In genomic region chr5:172564187-172564586, GRCh38 we compare ENCODE assay signal across 1 cellular context.
TF ChIP-seq lines count a peak whose summit lies in the region.

No MANE protein-coding gene starts in this region.

TF ChIP-seq in HepG2, 621 proteins besides CTCF, POLR2A, EP300 and RAD21 (continued from another document and continues in another):
- TF ChIP-seq, protein P1, sequence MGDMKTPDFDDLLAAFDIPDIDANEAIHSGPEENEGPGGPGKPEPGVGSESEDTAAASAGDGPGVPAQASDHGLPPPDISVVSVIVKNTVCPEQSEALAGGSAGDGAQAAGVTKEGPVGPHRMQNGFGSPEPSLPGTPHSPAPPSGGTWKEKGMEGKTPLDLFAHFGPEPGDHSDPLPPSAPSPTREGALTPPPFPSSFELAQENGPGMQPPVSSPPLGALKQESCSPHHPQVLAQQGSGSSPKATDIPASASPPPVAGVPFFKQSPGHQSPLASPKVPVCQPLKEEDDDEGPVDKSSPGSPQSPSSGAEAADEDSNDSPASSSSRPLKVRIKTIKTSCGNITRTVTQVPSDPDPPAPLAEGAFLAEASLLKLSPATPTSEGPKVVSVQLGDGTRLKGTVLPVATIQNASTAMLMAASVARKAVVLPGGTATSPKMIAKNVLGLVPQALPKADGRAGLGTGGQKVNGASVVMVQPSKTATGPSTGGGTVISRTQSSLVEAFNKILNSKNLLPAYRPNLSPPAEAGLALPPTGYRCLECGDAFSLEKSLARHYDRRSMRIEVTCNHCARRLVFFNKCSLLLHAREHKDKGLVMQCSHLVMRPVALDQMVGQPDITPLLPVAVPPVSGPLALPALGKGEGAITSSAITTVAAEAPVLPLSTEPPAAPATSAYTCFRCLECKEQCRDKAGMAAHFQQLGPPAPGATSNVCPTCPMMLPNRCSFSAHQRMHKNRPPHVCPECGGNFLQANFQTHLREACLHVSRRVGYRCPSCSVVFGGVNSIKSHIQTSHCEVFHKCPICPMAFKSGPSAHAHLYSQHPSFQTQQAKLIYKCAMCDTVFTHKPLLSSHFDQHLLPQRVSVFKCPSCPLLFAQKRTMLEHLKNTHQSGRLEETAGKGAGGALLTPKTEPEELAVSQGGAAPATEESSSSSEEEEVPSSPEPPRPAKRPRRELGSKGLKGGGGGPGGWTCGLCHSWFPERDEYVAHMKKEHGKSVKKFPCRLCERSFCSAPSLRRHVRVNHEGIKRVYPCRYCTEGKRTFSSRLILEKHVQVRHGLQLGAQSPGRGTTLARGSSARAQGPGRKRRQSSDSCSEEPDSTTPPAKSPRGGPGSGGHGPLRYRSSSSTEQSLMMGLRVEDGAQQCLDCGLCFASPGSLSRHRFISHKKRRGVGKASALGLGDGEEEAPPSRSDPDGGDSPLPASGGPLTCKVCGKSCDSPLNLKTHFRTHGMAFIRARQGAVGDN (CRISPR knock-in tag; IDR thresholded peaks at IDR 0.05), result peak; percentile 38; the same call in 1 of the 2 replicates
- TF ChIP-seq ZNF674 (CRISPR knock-in tag; IDR thresholded peaks at IDR 0.05; ENCODE audit: low read depth), result no peak
- TF ChIP-seq CEBPG (CRISPR knock-in tag; IDR thresholded peaks at IDR 0.05), result peak; percentile 71
- TF ChIP-seq ATF7-NPFF (CRISPR knock-in tag; IDR thresholded peaks at IDR 0.05; ENCODE audit: low read depth), result peak; percentile 54; the same call in 1 of the 2 replicates
- TF ChIP-seq GPBP1L1 (CRISPR knock-in tag; IDR thresholded peaks at IDR 0.05), result no peak
- TF ChIP-seq YEATS4 (CRISPR knock-in tag; IDR thresholded peaks at IDR 0.05; ENCODE audit: borderline replicate concordance), result no peak
- no peak for TF ChIP-seq ZNF24 (IDR thresholded peaks at IDR 0.05)
- no peak for TF ChIP-seq ZNF672 (CRISPR knock-in tag; IDR thresholded peaks at IDR 0.05)
- peak; percentile 68; the same call in 1 of the 2 replicates for TF ChIP-seq FOXO1 (CRISPR knock-in tag; IDR thresholded peaks at IDR 0.05)
- TF ChIP-seq KMT2A (CRISPR knock-in tag; IDR thresholded peaks at IDR 0.05), result no peak
- TF ChIP-seq ZFP36L1 (CRISPR knock-in tag; IDR thresholded peaks at IDR 0.05), result no peak
- no peak for TF ChIP-seq ATM (IDR thresholded peaks at IDR 0.05; ENCODE audit: borderline replicate concordance)
- TF ChIP-seq ZNF569 (CRISPR knock-in tag; IDR thresholded peaks at IDR 0.05; ENCODE audit: borderline replicate concordance), result no peak
- 0 out of 2 replicates have a peak, but pooled peaks have one; percentile 59 for TF ChIP-seq ZHX1 (CRISPR knock-in tag; IDR thresholded peaks at IDR 0.05; ENCODE audit: low read depth)
- no peak for TF ChIP-seq ZNF329 (CRISPR knock-in tag; IDR thresholded peaks at IDR 0.05; ENCODE audit: low read depth)
- TF ChIP-seq NFRKB (IDR thresholded peaks at IDR 0.05), result no peak
- TF ChIP-seq, protein P2, sequence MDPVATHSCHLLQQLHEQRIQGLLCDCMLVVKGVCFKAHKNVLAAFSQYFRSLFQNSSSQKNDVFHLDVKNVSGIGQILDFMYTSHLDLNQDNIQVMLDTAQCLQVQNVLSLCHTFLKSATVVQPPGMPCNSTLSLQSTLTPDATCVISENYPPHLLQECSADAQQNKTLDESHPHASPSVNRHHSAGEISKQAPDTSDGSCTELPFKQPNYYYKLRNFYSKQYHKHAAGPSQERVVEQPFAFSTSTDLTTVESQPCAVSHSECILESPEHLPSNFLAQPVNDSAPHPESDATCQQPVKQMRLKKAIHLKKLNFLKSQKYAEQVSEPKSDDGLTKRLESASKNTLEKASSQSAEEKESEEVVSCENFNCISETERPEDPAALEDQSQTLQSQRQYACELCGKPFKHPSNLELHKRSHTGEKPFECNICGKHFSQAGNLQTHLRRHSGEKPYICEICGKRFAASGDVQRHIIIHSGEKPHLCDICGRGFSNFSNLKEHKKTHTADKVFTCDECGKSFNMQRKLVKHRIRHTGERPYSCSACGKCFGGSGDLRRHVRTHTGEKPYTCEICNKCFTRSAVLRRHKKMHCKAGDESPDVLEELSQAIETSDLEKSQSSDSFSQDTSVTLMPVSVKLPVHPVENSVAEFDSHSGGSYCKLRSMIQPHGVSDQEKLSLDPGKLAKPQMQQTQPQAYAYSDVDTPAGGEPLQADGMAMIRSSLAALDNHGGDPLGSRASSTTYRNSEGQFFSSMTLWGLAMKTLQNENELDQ (CRISPR knock-in tag; IDR thresholded peaks at IDR 0.05; ENCODE audit: borderline replicate concordance), result no peak
- TF ChIP-seq KLF13 (CRISPR knock-in tag; IDR thresholded peaks at IDR 0.05), result no peak
- TF ChIP-seq, protein P3, sequence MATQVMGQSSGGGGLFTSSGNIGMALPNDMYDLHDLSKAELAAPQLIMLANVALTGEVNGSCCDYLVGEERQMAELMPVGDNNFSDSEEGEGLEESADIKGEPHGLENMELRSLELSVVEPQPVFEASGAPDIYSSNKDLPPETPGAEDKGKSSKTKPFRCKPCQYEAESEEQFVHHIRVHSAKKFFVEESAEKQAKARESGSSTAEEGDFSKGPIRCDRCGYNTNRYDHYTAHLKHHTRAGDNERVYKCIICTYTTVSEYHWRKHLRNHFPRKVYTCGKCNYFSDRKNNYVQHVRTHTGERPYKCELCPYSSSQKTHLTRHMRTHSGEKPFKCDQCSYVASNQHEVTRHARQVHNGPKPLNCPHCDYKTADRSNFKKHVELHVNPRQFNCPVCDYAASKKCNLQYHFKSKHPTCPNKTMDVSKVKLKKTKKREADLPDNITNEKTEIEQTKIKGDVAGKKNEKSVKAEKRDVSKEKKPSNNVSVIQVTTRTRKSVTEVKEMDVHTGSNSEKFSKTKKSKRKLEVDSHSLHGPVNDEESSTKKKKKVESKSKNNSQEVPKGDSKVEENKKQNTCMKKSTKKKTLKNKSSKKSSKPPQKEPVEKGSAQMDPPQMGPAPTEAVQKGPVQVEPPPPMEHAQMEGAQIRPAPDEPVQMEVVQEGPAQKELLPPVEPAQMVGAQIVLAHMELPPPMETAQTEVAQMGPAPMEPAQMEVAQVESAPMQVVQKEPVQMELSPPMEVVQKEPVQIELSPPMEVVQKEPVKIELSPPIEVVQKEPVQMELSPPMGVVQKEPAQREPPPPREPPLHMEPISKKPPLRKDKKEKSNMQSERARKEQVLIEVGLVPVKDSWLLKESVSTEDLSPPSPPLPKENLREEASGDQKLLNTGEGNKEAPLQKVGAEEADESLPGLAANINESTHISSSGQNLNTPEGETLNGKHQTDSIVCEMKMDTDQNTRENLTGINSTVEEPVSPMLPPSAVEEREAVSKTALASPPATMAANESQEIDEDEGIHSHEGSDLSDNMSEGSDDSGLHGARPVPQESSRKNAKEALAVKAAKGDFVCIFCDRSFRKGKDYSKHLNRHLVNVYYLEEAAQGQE (IDR thresholded peaks at IDR 0.05; ENCODE audit: borderline replicate concordance in 1 of 2, low read depth in 1 of 2, low read length in 2 of 2), result no peak
- no peak for TF ChIP-seq MYNN (CRISPR knock-in tag; IDR thresholded peaks at IDR 0.05; ENCODE audit: low read depth)
- no peak for TF ChIP-seq ATAD3A (CRISPR knock-in tag; IDR thresholded peaks at IDR 0.05)
- TF ChIP-seq ZNF788 (CRISPR knock-in tag; IDR thresholded peaks at IDR 0.05; ENCODE audit: borderline replicate concordance), result 0 out of 2 replicates have a peak, but pooled peaks have one; percentile 22
- TF ChIP-seq NFE2L1 (CRISPR knock-in tag; IDR thresholded peaks at IDR 0.05; ENCODE audit: borderline replicate concordance), result no peak
- TF ChIP-seq, protein P4, sequence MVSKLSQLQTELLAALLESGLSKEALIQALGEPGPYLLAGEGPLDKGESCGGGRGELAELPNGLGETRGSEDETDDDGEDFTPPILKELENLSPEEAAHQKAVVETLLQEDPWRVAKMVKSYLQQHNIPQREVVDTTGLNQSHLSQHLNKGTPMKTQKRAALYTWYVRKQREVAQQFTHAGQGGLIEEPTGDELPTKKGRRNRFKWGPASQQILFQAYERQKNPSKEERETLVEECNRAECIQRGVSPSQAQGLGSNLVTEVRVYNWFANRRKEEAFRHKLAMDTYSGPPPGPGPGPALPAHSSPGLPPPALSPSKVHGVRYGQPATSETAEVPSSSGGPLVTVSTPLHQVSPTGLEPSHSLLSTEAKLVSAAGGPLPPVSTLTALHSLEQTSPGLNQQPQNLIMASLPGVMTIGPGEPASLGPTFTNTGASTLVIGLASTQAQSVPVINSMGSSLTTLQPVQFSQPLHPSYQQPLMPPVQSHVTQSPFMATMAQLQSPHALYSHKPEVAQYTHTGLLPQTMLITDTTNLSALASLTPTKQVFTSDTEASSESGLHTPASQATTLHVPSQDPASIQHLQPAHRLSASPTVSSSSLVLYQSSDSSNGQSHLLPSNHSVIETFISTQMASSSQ (IDR thresholded peaks at IDR 0.05; ENCODE audit: low read depth), result 0 out of 2 replicates have a peak, but pooled peaks have one; percentile 21
- TF ChIP-seq, protein P4 (CRISPR knock-in tag; IDR thresholded peaks at IDR 0.05; ENCODE audit: borderline replicate concordance), result no peak
- TF ChIP-seq ZNF800 (CRISPR knock-in tag; IDR thresholded peaks at IDR 0.05), result no peak
- no peak for TF ChIP-seq ZNF274 (CRISPR knock-in tag; IDR thresholded peaks at IDR 0.05)
- no peak for TF ChIP-seq SOX13 (IDR thresholded peaks at IDR 0.05)
- TF ChIP-seq SOX13 (CRISPR knock-in tag; conservative IDR thresholded peaks at IDR 0.05 in 1 of 2, IDR thresholded peaks at IDR 0.05 in 1 of 2), result peak in 1 of 2 experiments; percentile 84; a peak in 2 of 4 replicates
- TF ChIP-seq RNF2 (conservative IDR thresholded peaks at IDR 0.05; ENCODE audit: low read depth), result 0 out of 2 replicates have a peak, but pooled peaks have one; percentile 50
- TF ChIP-seq, protein P5, sequence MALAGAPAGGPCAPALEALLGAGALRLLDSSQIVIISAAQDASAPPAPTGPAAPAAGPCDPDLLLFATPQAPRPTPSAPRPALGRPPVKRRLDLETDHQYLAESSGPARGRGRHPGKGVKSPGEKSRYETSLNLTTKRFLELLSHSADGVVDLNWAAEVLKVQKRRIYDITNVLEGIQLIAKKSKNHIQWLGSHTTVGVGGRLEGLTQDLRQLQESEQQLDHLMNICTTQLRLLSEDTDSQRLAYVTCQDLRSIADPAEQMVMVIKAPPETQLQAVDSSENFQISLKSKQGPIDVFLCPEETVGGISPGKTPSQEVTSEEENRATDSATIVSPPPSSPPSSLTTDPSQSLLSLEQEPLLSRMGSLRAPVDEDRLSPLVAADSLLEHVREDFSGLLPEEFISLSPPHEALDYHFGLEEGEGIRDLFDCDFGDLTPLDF (CRISPR knock-in tag; IDR thresholded peaks at IDR 0.05), result no peak
- no peak for TF ChIP-seq SRY (CRISPR knock-in tag; IDR thresholded peaks at IDR 0.05)
- TF ChIP-seq, protein P6, sequence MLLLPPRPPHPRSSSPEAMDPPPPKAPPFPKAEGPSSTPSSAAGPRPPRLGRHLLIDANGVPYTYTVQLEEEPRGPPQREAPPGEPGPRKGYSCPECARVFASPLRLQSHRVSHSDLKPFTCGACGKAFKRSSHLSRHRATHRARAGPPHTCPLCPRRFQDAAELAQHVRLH (CRISPR knock-in tag; IDR thresholded peaks at IDR 0.05; ENCODE audit: borderline replicate concordance, low read depth), result no peak
- no peak for TF ChIP-seq IKZF1 (IDR thresholded peaks at IDR 0.05)
